In the genomic region with DNA sequence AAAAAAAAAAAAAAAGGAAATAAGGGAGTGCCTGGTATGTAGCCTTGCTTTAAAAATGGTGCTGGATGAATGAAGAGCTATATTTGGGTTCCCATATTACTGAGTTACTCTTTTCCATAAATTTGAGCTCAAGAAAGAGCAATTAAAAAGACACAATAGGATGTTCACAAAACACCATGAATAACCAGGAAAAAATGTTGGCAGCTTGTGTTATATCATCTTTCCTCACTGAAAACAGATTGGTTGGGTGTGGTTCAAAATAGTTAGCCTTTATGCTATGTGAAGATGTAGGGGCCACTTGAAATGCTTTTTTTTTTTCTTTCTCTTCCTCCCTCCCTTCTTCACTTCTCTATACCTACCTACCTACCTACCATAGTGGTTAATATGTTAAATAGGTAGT, we compare ENCODE assay signal across 23 cellular contexts.
"Had no signal": no experiment of that assay in that cellular context is flagged by ENCODE, and none has a peak within 500 bp of the region (broad histone marks: within the 10 kb centered on the region; RNA-seq: fewer than 3 reads in every experiment).

No MANE protein-coding gene starts in this region.

- H3K4me3 ChIP-seq: lower lobe of right lung, thyroid gland, upper lobe of right lung had no signal

- H3K9me3 Mint-ChIP-seq: activated CD4-positive, alpha-beta memory T cell treated with anti-CD3 and anti-CD28 coated beads, Interleukin-2, amount 10 ng/mL, durations not matched to agents 7 days and 5 days; activated naive CD4-positive, alpha-beta T cell treated with anti-CD3 and anti-CD28 coated beads, Interleukin-2, amount 50 U/mL, for 72 hours; neural crest cell; stimulated activated naive CD8-positive, alpha-beta T cell treated with anti-CD3 and anti-CD28 coated beads, Interleukin-15, Interleukin-2, amounts not matched to agents 100 ng/mL and 50 ng/mL, for 24 hours; T-helper 2 cell treated with Interferon-gamma antibody and Interleukin-4, amounts not matched to agents 5 μg/mL and 100 μg/mL, for 36 hours had no signal

- H3K4me1 ChIP-seq: foreskin keratinocyte, lower lobe of right lung, thyroid gland, upper lobe of right lung had no signal

- H3K27ac Mint-ChIP-seq: activated CD4-positive, alpha-beta memory T cell treated with anti-CD3 and anti-CD28 coated beads, Interleukin-2, amount 10 ng/mL, durations not matched to agents 7 days and 5 days; activated CD4-positive, alpha-beta T cell treated with anti-CD3 and anti-CD28 coated beads, Interleukin-2, amount 10 ng/mL, durations not matched to agents 24 days and 14 days; activated naive CD4-positive, alpha-beta T cell treated with anti-CD3 and anti-CD28 coated beads, Interleukin-2, amount 50 U/mL, for 72 hours; naive thymus-derived CD4-positive, alpha-beta T cell; progenitor cell of endocrine pancreas; stimulated activated naive CD8-positive, alpha-beta T cell treated with anti-CD3 and anti-CD28 coated beads, Interleukin-15, Interleukin-2, amounts not matched to agents 100 ng/mL and 50 ng/mL, for 24 hours; T-helper 2 cell treated with Interferon-gamma antibody and Interleukin-4, amounts not matched to agents 5 μg/mL and 100 μg/mL, for 36 hours had no signal

- H3K36me3 Mint-ChIP-seq: activated naive CD4-positive, alpha-beta T cell treated with anti-CD3 and anti-CD28 coated beads, Interleukin-2, amount 50 U/mL, for 72 hours; naive thymus-derived CD4-positive, alpha-beta T cell had no signal

- H3K27me3 Mint-ChIP-seq: activated CD4-positive, alpha-beta memory T cell treated with anti-CD3 and anti-CD28 coated beads, Interleukin-2, amount 10 ng/mL, durations not matched to agents 7 days and 5 days; activated CD4-positive, alpha-beta T cell treated with anti-CD3 and anti-CD28 coated beads, Interleukin-2, amount 10 ng/mL, durations not matched to agents 24 days and 14 days; progenitor cell of endocrine pancreas; stimulated activated naive CD8-positive, alpha-beta T cell treated with anti-CD3 and anti-CD28 coated beads, Interleukin-15, Interleukin-2, amounts not matched to agents 100 ng/mL and 50 ng/mL, for 24 hours had no signal

- H3K36me3 ChIP-seq: brain microvascular endothelial cell, lower lobe of right lung, thyroid gland, upper lobe of right lung had no signal

- H3K27me3 ChIP-seq: brain microvascular endothelial cell, foreskin keratinocyte, thyroid gland, upper lobe of right lung had no signal

- H3K9me3 ChIP-seq: lower lobe of right lung, thyroid gland, upper lobe of right lung had no signal

- ATAC-seq: activated CD4-positive, CD25-positive, alpha-beta regulatory T cell treated with anti-CD3 and anti-CD28 coated beads, Interleukin-2, amount 50 U/mL, for 24 hours; activated naive CD4-positive, alpha-beta T cell treated with anti-CD3 and anti-CD28 coated beads, Interleukin-2, amount 50 U/mL, for 72 hours; foreskin keratinocyte; lower lobe of right lung; naive thymus-derived CD4-positive, alpha-beta T cell; upper lobe of right lung had no signal

- H3K27ac ChIP-seq: brain microvascular endothelial cell, foreskin keratinocyte, lower lobe of right lung, thyroid gland, upper lobe of right lung, VCaP had no signal

- H3K4me3 Mint-ChIP-seq: activated CD4-positive, alpha-beta memory T cell treated with anti-CD3 and anti-CD28 coated beads, Interleukin-2, amount 10 ng/mL, durations not matched to agents 7 days and 5 days; activated CD4-positive, alpha-beta T cell treated with anti-CD3 and anti-CD28 coated beads, Interleukin-2, amount 10 ng/mL, durations not matched to agents 24 days and 14 days; naive thymus-derived CD4-positive, alpha-beta T cell; neural crest cell; stimulated activated naive CD8-positive, alpha-beta T cell treated with anti-CD3 and anti-CD28 coated beads, Interleukin-15, Interleukin-2, amounts not matched to agents 100 ng/mL and 50 ng/mL, for 24 hours; T-helper 2 cell treated with Interferon-gamma antibody and Interleukin-4, amounts not matched to agents 5 μg/mL and 100 μg/mL, for 36 hours had no signal

- DNase-seq: activated CD4-positive, alpha-beta memory T cell treated with anti-CD3 and anti-CD28 coated beads, Interleukin-2, amount 10 ng/mL, durations not matched to agents 7 days and 5 days; activated CD4-positive, alpha-beta T cell treated with anti-CD3 and anti-CD28 coated beads, Interleukin-2, amount 10 ng/mL, durations not matched to agents 24 days and 14 days; aorta; brain microvascular endothelial cell; caudate nucleus; dermis blood vessel endothelial cell; effector CD8-positive, alpha-beta T cell; erythroblast; kidney; lower lobe of right lung; naive thymus-derived CD4-positive, alpha-beta T cell; stimulated activated CD4-positive, alpha-beta T cell treated with anti-CD3 and anti-CD28 coated beads, Interleukin-1b, Interleukin-23, amount 100 ng/mL, for 48 hours; substantia nigra; thyroid gland; upper lobe of right lung had no signal
